Comparison of ENCODE assay signal across 1 cellular context in genomic region chr19:49498475-49498874, GRCh38.
TF ChIP-seq lines count a peak whose summit lies in the region.

No MANE protein-coding gene starts in this region.

TF ChIP-seq in endothelial cell of umbilical vein, 7 proteins besides CTCF, POLR2A, EP300 and RAD21:
- TF ChIP-seq MYC (IDR thresholded peaks at IDR 0.05; ENCODE audit: low read depth, low read length): no peak
- TF ChIP-seq JUN (IDR thresholded peaks at IDR 0.05; ENCODE audit: borderline replicate concordance, insufficient read depth, insufficient read length, low read depth): no peak
- no peak for TF ChIP-seq EZH2 (IDR thresholded peaks at IDR 0.05; ENCODE audit: borderline replicate concordance, low read depth, low read length, severe bottlenecking)
- TF ChIP-seq GATA2 (IDR thresholded peaks at IDR 0.05; ENCODE audit: insufficient read depth, insufficient read length, low read depth, low read length): no peak
- no peak for TF ChIP-seq POLR2AphosphoS5 (IDR thresholded peaks at IDR 0.05; ENCODE audit: insufficient read depth, low read depth, low read length)
